ENCODE assay signal across 2 cellular contexts in genomic region chr6:4848382-4849068, GRCh38.
TF ChIP-seq lines count a peak whose summit lies in the region.

No MANE protein-coding gene starts in this region.

TF ChIP-seq in K562, 482 proteins besides CTCF, POLR2A, EP300 and RAD21 (continued from another document):
- 0 out of 2 replicates have a peak, but pooled peaks have one; percentile 33 for TF ChIP-seq SMC3 (conservative IDR thresholded peaks at IDR 0.05; ENCODE audit: insufficient read depth, low read depth, low read length)
- TF ChIP-seq MBD1 (CRISPR knock-in tag; IDR thresholded peaks at IDR 0.05) = 0 out of 2 replicates have a peak, but pooled peaks have one; percentile 24
- 0 out of 2 replicates have a peak, but pooled peaks have one; percentile 16 for TF ChIP-seq ATF4 (CRISPR knock-in tag; IDR thresholded peaks at IDR 0.05)
- no peak for TF ChIP-seq CEBPB (tag; IDR thresholded peaks at IDR 0.05)
- TF ChIP-seq DEAF1 (CRISPR knock-in tag; IDR thresholded peaks at IDR 0.05) = peak; percentile 56
- peak; percentile 72 for TF ChIP-seq CHAMP1 (IDR thresholded peaks at IDR 0.05)
- TF ChIP-seq TEAD2 (tag; IDR thresholded peaks at IDR 0.05) = no peak
- TF ChIP-seq ESRRA (IDR thresholded peaks at IDR 0.05; ENCODE audit: borderline replicate concordance, low read depth) = peak; percentile 93
- peak in 1 of 2 experiments; percentile 92; a peak in 2 of 4 replicates for TF ChIP-seq FOXA3 (CRISPR knock-in tag; conservative IDR thresholded peaks at IDR 0.05 in 1 of 2, IDR thresholded peaks at IDR 0.05 in 1 of 2)
- peak; percentile 87 for TF ChIP-seq FOSL1 (tag; conservative IDR thresholded peaks at IDR 0.05)
- TF ChIP-seq ERF (CRISPR knock-in tag; IDR thresholded peaks at IDR 0.05) = 0 out of 2 replicates have a peak, but pooled peaks have one; percentile 17
- no peak for TF ChIP-seq THRB (CRISPR knock-in tag; conservative IDR thresholded peaks at IDR 0.05)
- TF ChIP-seq TOE1 (IDR thresholded peaks at IDR 0.05; ENCODE audit: borderline replicate concordance) = 0 out of 2 replicates have a peak, but pooled peaks have one; percentile 14
- no peak for TF ChIP-seq TOE1 (CRISPR knock-in tag; IDR thresholded peaks at IDR 0.05; ENCODE audit: borderline replicate concordance, low read depth)
- peak; percentile 26; the same call in 1 of the 2 replicates for TF ChIP-seq ARID2 (IDR thresholded peaks at IDR 0.05)
- TF ChIP-seq EP400 (IDR thresholded peaks at IDR 0.05) = 0 out of 2 replicates have a peak, but pooled peaks have one; percentile 11

TF ChIP-seq in liver, 16 proteins besides CTCF, POLR2A, EP300 and RAD21 (continued from another document):
- TF ChIP-seq REST (IDR thresholded peaks at IDR 0.05) (no peak), GABPA (IDR thresholded peaks at IDR 0.05 in 1 of 2, conservative IDR thresholded peaks at IDR 0.05 in 1 of 2) (no peak), ZBTB33 (IDR thresholded peaks at IDR 0.05) (no peak), TAF1 (conservative IDR thresholded peaks at IDR 0.05) (no peak), JUND (IDR thresholded peaks at IDR 0.05) (no peak), FOXA1 (IDR thresholded peaks at IDR 0.05) (no peak)
